In the genomic region with DNA sequence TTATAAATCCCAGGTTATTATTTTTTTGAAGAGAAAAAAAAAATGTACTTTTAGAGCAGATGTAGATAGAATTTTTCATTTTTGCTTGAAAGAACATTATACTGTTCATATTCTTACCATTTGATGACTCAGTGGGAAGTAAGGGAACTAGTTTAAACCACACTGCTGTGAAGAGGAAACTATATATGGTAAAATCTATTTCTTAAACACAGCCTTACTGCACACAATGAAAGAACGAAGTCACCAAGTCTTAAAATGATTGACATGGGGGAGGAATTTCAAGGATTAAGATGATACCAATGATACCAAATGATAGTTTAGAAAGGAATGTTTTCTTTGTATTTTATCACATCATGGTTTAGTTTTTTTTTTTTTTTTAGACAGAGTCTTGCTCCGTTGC, we compare ENCODE assay signal across 9 cellular contexts. TPM values are rescaled to one million over a fixed set of nuclear protein-coding genes. Genes with fewer than 3 reads are reported as not detected.
A peak's percentile ranks its signal among the peaks of the same experiment; 100 is the strongest.
DNase-seq lines count a peak whose midpoint lies in the region; ATAC-seq and TF ChIP-seq lines count a peak whose summit lies in the region.
"Had no signal": no experiment of that assay in that cellular context is flagged by ENCODE, and none has a peak within 500 bp of the region (broad histone marks: within the 10 kb centered on the region; RNA-seq: fewer than 3 reads in every experiment).

No MANE protein-coding gene starts in this region.

- peak; percentile 47 for ATAC-seq in GM18861 (IDR thresholded peaks at IDR 0.05; ENCODE audit: unreplicated experiment)
- ATAC-seq in HG03457 (IDR thresholded peaks at IDR 0.05; ENCODE audit: unreplicated experiment), result no peak
- no peak for ATAC-seq in HG02623 (IDR thresholded peaks at IDR 0.05; ENCODE audit: unreplicated experiment)
- ATAC-seq: HCT116 had no signal

- no peaks in the 10 kb centered on the region for H3K9me3 Mint-ChIP-seq in chondrocyte (ENCODE audit: low read depth)

- H3K27me3 ChIP-seq in smooth muscle cell (ENCODE audit: low read depth), result no peaks in the 10 kb centered on the region

- H3K4me2 ChIP-seq in smooth muscle cell, result peak overlapping the region; percentile 75

- peaks cover 5% of the 10 kb centered on the region for H3K36me3 Mint-ChIP-seq in chondrocyte (ENCODE audit: low read depth)

- 40% methylated on average over 2 of the region's 2 CpGs for WGBS in smooth muscle cell (ENCODE audit: low lambda C conversion rate)

- H3K27ac Mint-ChIP-seq in chondrocyte (ENCODE audit: unreplicated experiment), result peak overlapping the region; percentile 96

- H3K4me1 Mint-ChIP-seq in chondrocyte (ENCODE audit: low read depth), result peaks cover 62% of the 10 kb centered on the region

- H3K36me3 ChIP-seq in smooth muscle cell (ENCODE audit: low read depth), result no peaks in the 10 kb centered on the region

- no peak overlapping the region for H2AFZ ChIP-seq in smooth muscle cell (ENCODE audit: low read depth)

- peak; percentile 9 for DNase-seq in NOMO-1 treated with dmso at 0.1 percent for 144 hours (lab: John Stamatoyannopoulos, UW; ENCODE audit: unreplicated experiment)
- no peak for DNase-seq in chondrocyte (ENCODE audit: low spot score)
- DNase-seq in smooth muscle cell (lab: John Stamatoyannopoulos, UW; ENCODE audit: unreplicated experiment), result no peak
- DNase-seq in DMS 273 (lab: John Stamatoyannopoulos, UW; ENCODE audit: unreplicated experiment), result no peak
- DNase-seq in NCI-H2196 treated with DMSO at 0.1 percent for 48 hours (lab: John Stamatoyannopoulos, UW; ENCODE audit: unreplicated experiment), result no peak

- no peak for TF ChIP-seq CTCF in chondrocyte (IDR thresholded peaks at IDR 0.05)
- no peak for TF ChIP-seq CTCF in smooth muscle cell (IDR thresholded peaks at IDR 0.05; ENCODE audit: borderline replicate concordance, insufficient read depth, poor library complexity, severe bottlenecking)

- H3F3A ChIP-seq in smooth muscle cell (ENCODE audit: low read depth), result peaks cover 16% of the 10 kb centered on the region

- H3K9me3 ChIP-seq in smooth muscle cell (replicated peaks; ENCODE audit: low read depth), result no peaks in the 10 kb centered on the region

- H3K4me3 Mint-ChIP-seq in chondrocyte (ENCODE audit: unreplicated experiment), result peak overlapping the region; percentile 44

- H3K4me1 ChIP-seq in smooth muscle cell (ENCODE audit: low read depth), result peaks cover 26% of the 10 kb centered on the region

- H3K27me3 Mint-ChIP-seq in chondrocyte (ENCODE audit: low read depth), result no peaks in the 10 kb centered on the region

- H3K9ac ChIP-seq in smooth muscle cell (ENCODE audit: low read depth), result peak overlapping the region; percentile 80

- H3K79me2 ChIP-seq in smooth muscle cell (ENCODE audit: low read depth), result peaks cover 98% of the 10 kb centered on the region

- peak overlapping the region; percentile 94 for H3K27ac ChIP-seq in smooth muscle cell (ENCODE audit: low read depth)

- no peak overlapping the region for H3K4me3 ChIP-seq in smooth muscle cell

- peaks cover 57% of the 10 kb centered on the region for H4K20me1 ChIP-seq in smooth muscle cell (ENCODE audit: low read depth)

RNA-seq across cellular contexts. Expression of gene ACTR2, which starts 5.0 kb away (rescaled TPM):
- total RNA-seq in chondrocyte (323 to 449 TPM (median 429 TPM) in 3 replicates), smooth muscle cell (174 TPM in 2 replicates)
- 107 and 108 TPM in 2 replicates for polyA plus RNA-seq in smooth muscle cell
